In genomic region chr9:91680129-91680528, GRCh38 we compare ENCODE assay signal across 22 cellular contexts.
"Had no signal": no experiment of that assay in that cellular context is flagged by ENCODE, and none has a peak within 500 bp of the region (broad histone marks: within the 10 kb centered on the region; RNA-seq: fewer than 3 reads in every experiment).

No MANE protein-coding gene starts in this region.

- H3K4me1 Mint-ChIP-seq: activated CD4-positive, alpha-beta T cell treated with anti-CD3 and anti-CD28 coated beads for 36 hours had no signal

- H3K4me1 ChIP-seq: foreskin keratinocyte had no signal

- DNase-seq: activated B cell treated with CpG ODN at 0.5 μM for 24 hours; activated CD4-positive, alpha-beta memory T cell treated with anti-CD3 and anti-CD28 coated beads for 36 hours; activated CD4-positive, alpha-beta T cell treated with anti-CD3 and anti-CD28 coated beads for 36 hours; activated naive CD4-positive, alpha-beta T cell treated with Interleukin-2 at 50 U/mL for 16 hours; activated naive CD8-positive, alpha-beta T cell treated with anti-CD3 and anti-CD28 coated beads for 36 hours; activated T-cell treated with anti-CD3 and anti-CD28 coated beads, Interleukin-2, amount 50 U/mL, for 48 hours; amygdala; cerebellar nuclear complex; cortex of kidney; foreskin keratinocyte; kidney; naive B cell; occipital lobe; sigmoid colon; spleen; stimulated activated CD4-positive, alpha-beta T cell treated with anti-CD3 and anti-CD28 coated beads, Interleukin-4, amount 100 ng/mL, for 24 hours; stimulated activated naive CD4-positive, alpha-beta T cell treated with Interleukin-2 at 50 U/mL for 16 hours; T1000 had no signal

- H3K9me3 Mint-ChIP-seq: activated B cell treated with CpG ODN at 0.5 μM for 24 hours; activated CD4-positive, alpha-beta memory T cell treated with anti-CD3 and anti-CD28 coated beads for 36 hours; activated naive CD8-positive, alpha-beta T cell treated with anti-CD3 and anti-CD28 coated beads for 36 hours; naive B cell; T-helper 1 cell treated with Interleukin-12 subunit alpha and Interleukin-12 subunit beta and Interleukin-4 antibody, amounts not matched to agents 30 μg/mL and 1 μg/mL, for 36 hours had no signal

- H3K27ac ChIP-seq: epithelial cell of prostate, foreskin keratinocyte, sigmoid colon, spleen had no signal

- H3K4me3 ChIP-seq: lung, sigmoid colon, spleen had no signal

- H3K36me3 ChIP-seq: sigmoid colon, spleen had no signal

- H3K27ac Mint-ChIP-seq: activated B cell treated with CpG ODN at 0.5 μM for 24 hours; activated CD4-positive, alpha-beta memory T cell treated with anti-CD3 and anti-CD28 coated beads for 36 hours; activated CD4-positive, alpha-beta T cell treated with anti-CD3 and anti-CD28 coated beads for 36 hours; activated naive CD8-positive, alpha-beta T cell treated with anti-CD3 and anti-CD28 coated beads for 36 hours; T-helper 1 cell treated with Interleukin-12 subunit alpha and Interleukin-12 subunit beta and Interleukin-4 antibody, amounts not matched to agents 30 μg/mL and 1 μg/mL, for 36 hours had no signal

- H3K4me3 Mint-ChIP-seq: activated B cell treated with CpG ODN at 0.5 μM for 24 hours; activated CD4-positive, alpha-beta memory T cell treated with anti-CD3 and anti-CD28 coated beads for 36 hours; activated CD4-positive, alpha-beta T cell treated with anti-CD3 and anti-CD28 coated beads for 36 hours; activated naive CD8-positive, alpha-beta T cell treated with anti-CD3 and anti-CD28 coated beads for 36 hours; naive B cell; T-helper 1 cell treated with Interleukin-12 subunit alpha and Interleukin-12 subunit beta and Interleukin-4 antibody, amounts not matched to agents 30 μg/mL and 1 μg/mL, for 36 hours had no signal

- H3K27me3 ChIP-seq: foreskin keratinocyte, sigmoid colon had no signal

- H3K36me3 Mint-ChIP-seq: activated CD4-positive, alpha-beta memory T cell treated with anti-CD3 and anti-CD28 coated beads for 36 hours; activated naive CD8-positive, alpha-beta T cell treated with anti-CD3 and anti-CD28 coated beads for 36 hours; naive B cell had no signal

- H3K9me3 ChIP-seq: sigmoid colon, spleen had no signal

- ATAC-seq: activated CD4-positive, alpha-beta T cell treated with anti-CD3 and anti-CD28 coated beads for 36 hours; foreskin keratinocyte; left lobe of liver had no signal
